In genomic region chr9:14250779-14251145, GRCh38 we compare ENCODE assay signal across 15 cellular contexts.
A peak's percentile ranks its signal among the peaks of the same experiment; 100 is the strongest.
DNase-seq lines count a peak whose midpoint lies in the region; ATAC-seq, FAIRE-seq and TF ChIP-seq lines count a peak whose summit lies in the region.
"Had no signal": no experiment of that assay in that cellular context is flagged by ENCODE, and none has a peak within 500 bp of the region (broad histone marks: within the 10 kb centered on the region; RNA-seq: fewer than 3 reads in every experiment).

No MANE protein-coding gene starts in this region.

- 20% methylated on average over 1 of the region's 1 CpG for WGBS in right lobe of liver (ENCODE audit: insufficient coverage, low coverage, low lambda C conversion rate, missing lambda C conversion rate)
- WGBS in suprapubic skin: 46% methylated on average over 1 of the region's 1 CpG

- no peak for FAIRE-seq in urothelium cell line (lab: Jason Lieb, UNC)

- no peaks in the 10 kb centered on the region for H3K27me3 ChIP-seq in breast epithelium
- no peaks in the 10 kb centered on the region for H3K27me3 ChIP-seq in right lobe of liver
- H3K27me3 ChIP-seq in suprapubic skin: no peaks in the 10 kb centered on the region
- H3K27me3 ChIP-seq: BLaER1 had no signal

- TF ChIP-seq POLR2A in breast epithelium (IDR thresholded peaks at IDR 0.05) (no peak), right lobe of liver (IDR thresholded peaks at IDR 0.05) (no peak), suprapubic skin (IDR thresholded peaks at IDR 0.05) (no peak)

- no peaks in the 10 kb centered on the region for H3K36me3 ChIP-seq in breast epithelium
- H3K36me3 ChIP-seq in right lobe of liver: no peaks in the 10 kb centered on the region
- H3K36me3 ChIP-seq in suprapubic skin: no peaks in the 10 kb centered on the region
- H3K36me3 ChIP-seq: BLaER1 had no signal

- H3K4me1 ChIP-seq in breast epithelium (peaks cover 0 to 21% of the 10 kb centered on the region in 2 donors), right lobe of liver (peaks cover 0 to 19% (median 9%) of the 10 kb centered on the region in 4 donors), suprapubic skin (peaks cover 39% of the 10 kb centered on the region)
- H3K4me1 ChIP-seq: BLaER1 had no signal

- no peak for TF ChIP-seq EP300 in suprapubic skin (IDR thresholded peaks at IDR 0.05)

- H3K27ac ChIP-seq in breast epithelium: peak overlapping the region; percentile 76 to 82
- peak overlapping the region in 2 of 3 donors; percentile 73 to 95 for H3K27ac ChIP-seq in right lobe of liver
- peak overlapping the region; percentile 77 for H3K27ac ChIP-seq in suprapubic skin
- H3K27ac ChIP-seq: BLaER1 had no signal

- H3K9me3 ChIP-seq in breast epithelium (no peaks in the 10 kb centered on the region), right lobe of liver (no peaks in the 10 kb centered on the region), suprapubic skin (no peaks in the 10 kb centered on the region)
- H3K9me3 ChIP-seq: BLaER1 had no signal

- TF ChIP-seq CTCF in LNCaP clone FGC (IDR thresholded peaks at IDR 0.05; ENCODE audit: control insufficient read depth, extremely low read depth, insufficient read depth) (no peak), breast epithelium (IDR thresholded peaks at IDR 0.05) (no peak), right lobe of liver (IDR thresholded peaks at IDR 0.05) (no peak), suprapubic skin (IDR thresholded peaks at IDR 0.05) (no peak)

- ATAC-seq in right lobe of liver (no peak), HG03280 (IDR thresholded peaks at IDR 0.05; ENCODE audit: unreplicated experiment) (no peak)

- intact Hi-C loops in breast epithelium (cut with DNase I; ENCODE audit: low total_unique reads) (no loop called here), right lobe of liver (cut with DNase I) (no loop called here)

- peak overlapping the region; percentile 32 for H3K4me3 ChIP-seq in LNCaP clone FGC (ENCODE audit: low read depth, low read length)
- H3K4me3 ChIP-seq in breast epithelium: peak overlapping the region in 1 of 3 donors; percentile 38
- no peak overlapping the region for H3K4me3 ChIP-seq in right lobe of liver
- H3K4me3 ChIP-seq in suprapubic skin: no peak overlapping the region
- H3K4me3 ChIP-seq: BLaER1 had no signal

- DNase-seq in LNCaP clone FGC (ENCODE audit: low read depth): no peak
- DNase-seq in breast epithelium (ENCODE audit: low spot score in 2 of 2): no peak
- no peak for DNase-seq in right lobe of liver
- no peak for DNase-seq in suprapubic skin (ENCODE audit: low spot score in 2 of 2)
- DNase-seq in GM03348 (ENCODE audit: low spot score): no peak
- no peak for DNase-seq in urothelium cell line (ENCODE audit: low spot score)
- DNase-seq in NCI-H446 treated with DMSO at 0.1 percent for 48 hours (lab: John Stamatoyannopoulos, UW): no peak
- DNase-seq: activated T-cell treated with anti-CD3 and anti-CD28 coated beads, Interleukin-2, amount 50 U/mL, for 1 hour; effector CD8-positive, alpha-beta T cell; MV-4-11; naive B cell; NCI-H2081 treated with DMSO at 0.1 percent for 48 hours; SW 1271 had no signal
